Comparison of ENCODE assay signal across 18 cellular contexts in the genomic region with DNA sequence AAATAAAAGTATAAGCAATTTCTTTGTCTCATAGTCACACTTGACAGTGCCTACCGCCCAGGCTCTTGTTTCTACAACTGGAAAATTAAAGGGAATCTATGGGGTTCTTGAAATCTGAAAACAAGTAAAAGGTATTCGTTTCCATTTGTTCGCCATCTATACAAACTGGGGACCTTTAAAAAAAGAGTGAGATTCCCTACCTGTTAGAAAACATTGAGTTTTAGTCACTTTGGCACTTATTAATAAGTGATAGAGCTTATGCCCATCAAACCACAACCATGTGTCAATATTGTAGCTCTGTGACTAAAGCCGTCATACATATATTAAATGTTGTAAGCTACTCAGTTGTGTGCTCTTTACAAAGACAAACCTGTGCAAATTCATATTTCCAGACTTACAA. TPM values are rescaled to one million over a fixed set of nuclear protein-coding genes. Genes with fewer than 3 reads are reported as not detected.
"Had no signal": no experiment of that assay in that cellular context is flagged by ENCODE, and none has a peak within 500 bp of the region (broad histone marks: within the 10 kb centered on the region; RNA-seq: fewer than 3 reads in every experiment).

No MANE protein-coding gene starts in this region.

- H3K4me3 ChIP-seq: breast epithelium, dorsolateral prefrontal cortex, gastrocnemius medialis, heart right ventricle, lung, thyroid gland had no signal

- H3K36me3 ChIP-seq: breast epithelium, gastrocnemius medialis, thyroid gland had no signal

- DNase-seq: activated B cell treated with CpG ODN at 0.5 μM for 24 hours; activated CD4-positive, alpha-beta T cell treated with anti-CD3 and anti-CD28 coated beads for 48 hours; activated CD8-positive, alpha-beta memory T cell treated with anti-CD3 and anti-CD28 coated beads, Interleukin-2, amount 50 U/mL, for 4 hours; activated CD8-positive, alpha-beta T cell treated with anti-CD3 and anti-CD28 coated beads, Interleukin-2, amount 10 ng/mL, durations not matched to agents 7 days and 5 days; activated gamma-delta T cell; activated T-cell treated with anti-CD3 and anti-CD28 coated beads, Interleukin-2, amount 50 U/mL, for 48 hours; amniotic stem cell; dorsolateral prefrontal cortex; gastrocnemius medialis; heart right ventricle; midbrain; T-helper 2 cell; thyroid gland had no signal

- H3K27ac Mint-ChIP-seq: activated B cell treated with CpG ODN at 0.5 μM for 24 hours; activated CD8-positive, alpha-beta T cell treated with anti-CD3 and anti-CD28 coated beads, Interleukin-2, amount 10 ng/mL, durations not matched to agents 7 days and 5 days; activated naive CD4-positive, alpha-beta T cell treated with anti-CD3 and anti-CD28 coated beads, Interleukin-2, amount 50 U/mL, for 72 hours; stimulated activated memory B cell treated with anti-CD40 and anti-IgM and Interleukin-4, amounts not matched to agents 10 μg/mL and 1 μg/mL and 100 μg/mL, for 72 hours had no signal

- ATAC-seq: activated CD8-positive, alpha-beta T cell treated with anti-CD3 and anti-CD28 coated beads, Interleukin-2, amount 10 ng/mL, durations not matched to agents 7 days and 5 days; activated naive CD4-positive, alpha-beta T cell treated with anti-CD3 and anti-CD28 coated beads, Interleukin-2, amount 50 U/mL, for 72 hours; esophagus mucosa; gastrocnemius medialis; heart right ventricle; stimulated activated memory B cell treated with anti-CD40 and anti-IgM and Interleukin-4, amounts not matched to agents 10 μg/mL and 1 μg/mL and 100 μg/mL, for 72 hours had no signal

- H3K9me3 ChIP-seq: breast epithelium, gastrocnemius medialis, heart right ventricle, thyroid gland had no signal

- H3K4me1 ChIP-seq: breast epithelium, gastrocnemius medialis, thyroid gland had no signal

- H3K36me3 Mint-ChIP-seq: activated naive CD4-positive, alpha-beta T cell treated with anti-CD3 and anti-CD28 coated beads, Interleukin-2, amount 50 U/mL, for 72 hours; stimulated activated memory B cell treated with anti-CD40 and anti-IgM and Interleukin-4, amounts not matched to agents 10 μg/mL and 1 μg/mL and 100 μg/mL, for 72 hours had no signal

- H3K27ac ChIP-seq: breast epithelium, dorsolateral prefrontal cortex, heart right ventricle, thyroid gland had no signal

- H3K27me3 ChIP-seq: breast epithelium, dorsolateral prefrontal cortex, gastrocnemius medialis, heart right ventricle, thyroid gland had no signal

- H3K4me1 Mint-ChIP-seq: activated B cell treated with CpG ODN at 0.5 μM for 24 hours; stimulated activated memory B cell treated with anti-CD40 and anti-IgM and Interleukin-4, amounts not matched to agents 10 μg/mL and 1 μg/mL and 100 μg/mL, for 72 hours had no signal

- H3K4me3 Mint-ChIP-seq: activated B cell treated with CpG ODN at 0.5 μM for 24 hours; activated CD8-positive, alpha-beta T cell treated with anti-CD3 and anti-CD28 coated beads, Interleukin-2, amount 10 ng/mL, durations not matched to agents 7 days and 5 days; stimulated activated memory B cell treated with anti-CD40 and anti-IgM and Interleukin-4, amounts not matched to agents 10 μg/mL and 1 μg/mL and 100 μg/mL, for 72 hours had no signal

- H3K9me3 Mint-ChIP-seq: activated B cell treated with CpG ODN at 0.5 μM for 24 hours; activated naive CD4-positive, alpha-beta T cell treated with anti-CD3 and anti-CD28 coated beads, Interleukin-2, amount 50 U/mL, for 72 hours; stimulated activated memory B cell treated with anti-CD40 and anti-IgM and Interleukin-4, amounts not matched to agents 10 μg/mL and 1 μg/mL and 100 μg/mL, for 72 hours had no signal

RNA-seq across cellular contexts. Expression of a gene that starts 13.2 kb away (rescaled TPM):
- total RNA-seq: activated B cell treated with CpG ODN at 0.5 μM for 24 hours had no signal
